ENCODE assay signal across 11 cellular contexts in genomic region chr16:56848955-56849689, GRCh38. TPM values are rescaled to one million over a fixed set of nuclear protein-coding genes. Genes with fewer than 3 reads are reported as not detected.
DNase-seq lines count a peak whose midpoint lies in the region; ATAC-seq, FAIRE-seq and TF ChIP-seq lines count a peak whose summit lies in the region.
"Had no signal": no experiment of that assay in that cellular context is flagged by ENCODE, and none has a peak within 500 bp of the region (broad histone marks: within the 10 kb centered on the region; RNA-seq: fewer than 3 reads in every experiment).

No MANE protein-coding gene starts in this region.

- H3K36me3 Mint-ChIP-seq in activated T-helper 17 cell treated with anti-CD3 and anti-CD28 coated beads, Interleukin-2, amount 50 U/mL, for 72 hours (ENCODE audit: low read depth), result peaks cover 14% of the 10 kb centered on the region
- H3K36me3 Mint-ChIP-seq in type B pancreatic cell (peaks cover 10% of the 10 kb centered on the region), CD14-positive monocyte (peaks cover 18 to 19% of the 10 kb centered on the region in 2 donors)

- no peaks in the 10 kb centered on the region for H3K27me3 Mint-ChIP-seq in activated T-helper 17 cell treated with anti-CD3 and anti-CD28 coated beads, Interleukin-2, amount 50 U/mL, for 72 hours
- no peaks in the 10 kb centered on the region for H3K27me3 Mint-ChIP-seq in type B pancreatic cell
- peaks cover 0 to 2% (median 2%) of the 10 kb centered on the region in 3 donors for H3K27me3 Mint-ChIP-seq in CD14-positive monocyte (ENCODE audit: low read depth in 3 of 3)
- H3K27me3 Mint-ChIP-seq: activated CD4-positive, alpha-beta T cell treated with anti-CD3 and anti-CD28 coated beads, Interleukin-2, amount 10 ng/mL, durations not matched to agents 7 days and 5 days had no signal

- peak overlapping the region; percentile 57 for H3K27ac ChIP-seq in keratinocyte (ENCODE audit: control insufficient read depth, insufficient read depth, low read length)
- no peak overlapping the region for H3K27ac ChIP-seq in coronary artery
- H3K27ac ChIP-seq: heart left ventricle had no signal

- no peaks in the 10 kb centered on the region for H3K9me3 Mint-ChIP-seq in activated T-helper 17 cell treated with anti-CD3 and anti-CD28 coated beads, Interleukin-2, amount 50 U/mL, for 72 hours
- H3K9me3 Mint-ChIP-seq in type B pancreatic cell (no peaks in the 10 kb centered on the region), CD14-positive monocyte (peaks cover 0 to 4% (median 0%) of the 10 kb centered on the region in 7 donors)

- DNase-seq in NCI-H82 (lab: John Stamatoyannopoulos, UW) (peak; percentile 25), NCI-H82 treated with DMSO at 0.1 percent for 48 hours (lab: John Stamatoyannopoulos, UW; ENCODE audit: unreplicated experiment) (no peak), keratinocyte (ENCODE audit: low read depth, low spot score) (no peak), type B pancreatic cell (ENCODE audit: extremely low spot score, unreplicated experiment) (no peak), coronary artery (ENCODE audit: low spot score) (no peak), CD14-positive monocyte (ENCODE audit: low spot score) (no peak)
- DNase-seq: activated CD4-positive, alpha-beta T cell treated with anti-CD3 and anti-CD28 coated beads, Interleukin-2, amount 10 ng/mL, durations not matched to agents 7 days and 5 days; heart left ventricle; MM.1S had no signal

- no peaks in the 10 kb centered on the region for H3K9me1 ChIP-seq in keratinocyte (ENCODE audit: control insufficient read depth, extremely low read depth, insufficient read depth, low read length)

- peak overlapping the region; percentile 61 for H2AFZ ChIP-seq in keratinocyte (ENCODE audit: control insufficient read depth, low read length)

- peak overlapping the region; percentile 41 for H3K9ac ChIP-seq in keratinocyte (ENCODE audit: control insufficient read depth, extremely low read depth, insufficient read depth, low read length)

- peaks cover 4 to 12% of the 10 kb centered on the region in 2 experiments for H3K36me3 ChIP-seq in keratinocyte (ENCODE audit: control insufficient read depth in 2 of 2, extremely low read depth in 1 of 2, insufficient read depth in 2 of 2, low read length in 2 of 2)

- H3K4me1 Mint-ChIP-seq in activated T-helper 17 cell treated with anti-CD3 and anti-CD28 coated beads, Interleukin-2, amount 50 U/mL, for 72 hours, result peaks cover 10% of the 10 kb centered on the region
- H3K4me1 Mint-ChIP-seq in type B pancreatic cell (ENCODE audit: unreplicated experiment) (peaks cover 51% of the 10 kb centered on the region), CD14-positive monocyte (peaks cover 38% of the 10 kb centered on the region)

- H3K4me3 ChIP-seq in keratinocyte (ENCODE audit: control insufficient read depth in 2 of 3, extremely low read depth in 1 of 3, insufficient read depth in 2 of 3, low read depth in 1 of 3, low read length in 3 of 3) (no peak overlapping the region), coronary artery (no peak overlapping the region)
- H3K4me3 ChIP-seq: heart left ventricle had no signal

- no peak overlapping the region for H3K4me3 Mint-ChIP-seq in activated T-helper 17 cell treated with anti-CD3 and anti-CD28 coated beads, Interleukin-2, amount 50 U/mL, for 72 hours
- H3K4me3 Mint-ChIP-seq in type B pancreatic cell, result peak overlapping the region; percentile 29
- no peak overlapping the region for H3K4me3 Mint-ChIP-seq in CD14-positive monocyte
- H3K4me3 Mint-ChIP-seq: activated CD4-positive, alpha-beta T cell treated with anti-CD3 and anti-CD28 coated beads, Interleukin-2, amount 10 ng/mL, durations not matched to agents 7 days and 5 days had no signal

- intact Hi-C loops in CD14-positive monocyte (cut with micrococcal nuclease), result no loop called here

- H3K4me2 ChIP-seq in keratinocyte (ENCODE audit: control insufficient read depth, extremely low read depth, insufficient read depth, low read depth, low read length), result peak overlapping the region; percentile 31

- H3K4me1 ChIP-seq in keratinocyte (ENCODE audit: control insufficient read depth, extremely low read depth, insufficient read depth, low read length), result peaks cover 37% of the 10 kb centered on the region

- peak overlapping the region; percentile 46 for H3K27ac Mint-ChIP-seq in activated T-helper 17 cell treated with anti-CD3 and anti-CD28 coated beads, Interleukin-2, amount 50 U/mL, for 72 hours
- H3K27ac Mint-ChIP-seq in type B pancreatic cell, result peak overlapping the region; percentile 33
- no peak overlapping the region for H3K27ac Mint-ChIP-seq in CD14-positive monocyte
- H3K27ac Mint-ChIP-seq: activated CD4-positive, alpha-beta T cell treated with anti-CD3 and anti-CD28 coated beads, Interleukin-2, amount 10 ng/mL, durations not matched to agents 7 days and 5 days had no signal

- peak; percentile 77 for FAIRE-seq in keratinocyte (lab: Jason Lieb, UNC)

- dilution Hi-C loops in keratinocyte (cut with MboI; ENCODE audit: extremely low pct_ligation_motif_present, low sequenced_read_pairs), result no loop called here

- H3K79me2 ChIP-seq in keratinocyte (ENCODE audit: control insufficient read depth, insufficient read depth, low read length), result no peaks in the 10 kb centered on the region

- H3K9me3 ChIP-seq in keratinocyte (ENCODE audit: control insufficient read depth, low read depth, low read length), result no peaks in the 10 kb centered on the region
- H3K9me3 ChIP-seq: heart left ventricle had no signal

- ATAC-seq in activated T-helper 17 cell treated with anti-CD3 and anti-CD28 coated beads, Interleukin-2, amount 50 U/mL, for 72 hours (replicated peaks), result no peak
- ATAC-seq in GM19328 (IDR thresholded peaks at IDR 0.05; ENCODE audit: unreplicated experiment), result no peak

- TF ChIP-seq CTCF in keratinocyte (optimal IDR thresholded peaks at IDR 0.05 in 1 of 3, IDR thresholded peaks at IDR 0.05 in 1 of 3, conservative IDR thresholded peaks at IDR 0.05 in 1 of 3; ENCODE audit: extremely low read depth in 1 of 3, insufficient read depth in 2 of 3, low read length in 3 of 3), result no peak
- no peak for TF ChIP-seq CTCF in type B pancreatic cell (conservative IDR thresholded peaks at IDR 0.05)
- TF ChIP-seq CTCF in coronary artery (IDR thresholded peaks at IDR 0.05), result no peak
- no peak for TF ChIP-seq CTCF in CD14-positive monocyte (IDR thresholded peaks at IDR 0.05)

- H3K27me3 ChIP-seq in keratinocyte (ENCODE audit: control insufficient read depth, extremely low read depth, insufficient read depth, low read length), result no peaks in the 10 kb centered on the region
- H3K27me3 ChIP-seq: heart left ventricle had no signal

- no peaks in the 10 kb centered on the region for H4K20me1 ChIP-seq in keratinocyte (ENCODE audit: control insufficient read depth, extremely low read depth, insufficient read depth, low read length)

RNA-seq across cellular contexts. Expression of gene SLC12A3, which starts 15.9 kb away (rescaled TPM):
- total RNA-seq in activated T-helper 17 cell treated with anti-CD3 and anti-CD28 coated beads, Interleukin-2, amount 50 U/mL, for 72 hours, result not detected
- polyA plus RNA-seq in keratinocyte (0.01 TPM in 1 of 3 replicates, not detected in the others), CD14-positive monocyte (not detected)
- polyA plus RNA-seq in keratinocyte (2011; ENCODE audit: low read depth), result not detected
- polyA plus RNA-seq in keratinocyte (2011; cell fraction: cytosol; rRNA removed), result 0.13 TPM in 1 of 2 replicates, not detected in the other
- polyA plus RNA-seq in keratinocyte (2011; cell fraction: nucleus; rRNA removed), result not detected in 2 replicates
- polyA plus RNA-seq in keratinocyte (2012; ENCODE audit: low replicate concordance), result not detected in 2 replicates
- polyA minus RNA-seq in keratinocyte, result 0.07 to 0.49 TPM in 2 of 3 replicates, not detected in the other
- 1.7 TPM for polyA minus RNA-seq in keratinocyte (2011; cell fraction: cytosol; rRNA and poly(A)+ RNA removed)
- 0.21 and 0.31 TPM in 2 replicates for polyA minus RNA-seq in keratinocyte (2011; cell fraction: nucleus; rRNA and poly(A)+ RNA removed)
- total RNA-seq in type B pancreatic cell (ENCODE audit: low replicate concordance), result 0.31 and 4.2 TPM in 2 replicates
- total RNA-seq: activated CD4-positive, alpha-beta T cell treated with anti-CD3 and anti-CD28 coated beads, Interleukin-2, amount 10 ng/mL, durations not matched to agents 7 days and 5 days had no signal
- polyA plus RNA-seq: heart left ventricle had no signal

Comparison
In these comparisons a context has a peak if more than half of its experiments do, and no peak if none do; other contexts are left out.
1. H3K27ac Mint-ChIP-seq: peak in activated T-helper 17 cell treated with anti-CD3 and anti-CD28 coated beads, Interleukin-2, amount 50 U/mL, for 72 hours (single experiment) and type B pancreatic cell (single experiment); none in CD14-positive monocyte (0 of 7).